31 cellular contexts compared by ENCODE assay signal in genomic region chr15:31312220-31312619, GRCh38.
"Had no signal": no experiment of that assay in that cellular context is flagged by ENCODE, and none has a peak within 500 bp of the region (broad histone marks: within the 10 kb centered on the region; RNA-seq: fewer than 3 reads in every experiment).

No MANE protein-coding gene starts in this region.

- DNase-seq: activated CD4-positive, alpha-beta T cell treated with anti-CD3 and anti-CD28 coated beads, Interleukin-2, amount 50 U/mL, for 1 hour; activated CD4-positive, CD25-positive, alpha-beta regulatory T cell treated with anti-CD3 and anti-CD28 coated beads, Interleukin-2, amount 50 U/mL, for 72 hours; activated gamma-delta T cell treated with Interleukin-2 at 50 U/mL for 16 hours; activated naive CD8-positive, alpha-beta T cell treated with anti-CD3 and anti-CD28 coated beads, Interleukin-2, amount 50 U/mL, for 24 hours; amygdala; central memory CD4-positive, alpha-beta T cell; effector CD4-positive, alpha-beta T cell; esophagus squamous epithelium; foreskin melanocyte; left ventricle myocardium superior; mammary epithelial cell; psoas muscle; sigmoid colon; small intestine; stimulated activated CD4-positive, alpha-beta T cell treated with anti-CD3 and anti-CD28 coated beads, Interleukin-4, amount 100 ng/mL, for 24 hours; T-helper 17 cell; T1000; thyroid gland; upper lobe of right lung had no signal

- H3K36me3 ChIP-seq: esophagus squamous epithelium, heart right ventricle, neutrophil, sigmoid colon, thyroid gland, upper lobe of right lung, WERI-Rb-1 had no signal

- H3K27ac ChIP-seq: epithelial cell of prostate, esophagus squamous epithelium, heart right ventricle, neutrophil, parathyroid adenoma, psoas muscle, sigmoid colon, SK-N-MC, thyroid gland, upper lobe of right lung had no signal

- H3K27ac Mint-ChIP-seq: activated naive CD4-positive, alpha-beta T cell treated with anti-CD3 and anti-CD28 coated beads, Interleukin-2, amount 50 U/mL, for 24 hours; activated naive CD8-positive, alpha-beta T cell treated with anti-CD3 and anti-CD28 coated beads, Interleukin-2, amount 50 U/mL, for 24 hours; activated T-helper 1 cell treated with anti-CD3 and anti-CD28 coated beads, Interleukin-12 subunit alpha, Interleukin-12 subunit beta, Interleukin-2, Interleukin-4 antibody, amounts not matched to agents 30 ng/mL and 10 ng/mL and 1 ng/mL, durations not matched to agents 14 hours and 24 hours and 36 hours; dendritic cell treated with granulocyte-macrophage colony-stimulating factor and Interleukin-4, amounts not matched to agents 40 ng/mL and 50 ng/mL, for 4 days; nephron; stimulated activated memory B cell treated with anti-CD40 and anti-IgM and Interleukin-4, amounts not matched to agents 10 μg/mL and 1 μg/mL and 100 μg/mL, for 72 hours; stimulated activated naive CD8-positive, alpha-beta T cell treated with anti-CD3 and anti-CD28 coated beads, Interleukin-15, amount 100 ng/mL, for 72 hours; T-helper 17 cell had no signal

- ATAC-seq: activated naive CD8-positive, alpha-beta T cell treated with anti-CD3 and anti-CD28 coated beads, Interleukin-2, amount 50 U/mL, for 24 hours; heart right ventricle; left ventricle myocardium superior; psoas muscle; stimulated activated memory B cell treated with anti-CD40 and anti-IgM and Interleukin-4, amounts not matched to agents 10 μg/mL and 1 μg/mL and 100 μg/mL, for 72 hours; stimulated activated naive CD8-positive, alpha-beta T cell treated with anti-CD3 and anti-CD28 coated beads, Interleukin-15, amount 100 ng/mL, for 72 hours; T-helper 17 cell had no signal

- H3K27me3 Mint-ChIP-seq: activated naive CD4-positive, alpha-beta T cell treated with anti-CD3 and anti-CD28 coated beads, Interleukin-2, amount 50 U/mL, for 24 hours; activated naive CD8-positive, alpha-beta T cell treated with anti-CD3 and anti-CD28 coated beads, Interleukin-2, amount 50 U/mL, for 24 hours; stimulated activated memory B cell treated with anti-CD40 and anti-IgM and Interleukin-4, amounts not matched to agents 10 μg/mL and 1 μg/mL and 100 μg/mL, for 72 hours; stimulated activated naive CD8-positive, alpha-beta T cell treated with anti-CD3 and anti-CD28 coated beads, Interleukin-15, amount 100 ng/mL, for 72 hours had no signal

- H3K4me3 Mint-ChIP-seq: activated naive CD4-positive, alpha-beta T cell treated with anti-CD3 and anti-CD28 coated beads, Interleukin-2, amount 50 U/mL, for 24 hours; activated naive CD8-positive, alpha-beta T cell treated with anti-CD3 and anti-CD28 coated beads, Interleukin-2, amount 50 U/mL, for 24 hours; activated T-helper 1 cell treated with anti-CD3 and anti-CD28 coated beads, Interleukin-12 subunit alpha, Interleukin-12 subunit beta, Interleukin-2, Interleukin-4 antibody, amounts not matched to agents 30 ng/mL and 10 ng/mL and 1 ng/mL, durations not matched to agents 14 hours and 24 hours and 36 hours; dendritic cell treated with granulocyte-macrophage colony-stimulating factor and Interleukin-4, amounts not matched to agents 40 ng/mL and 50 ng/mL, for 4 days; nephron; stimulated activated memory B cell treated with anti-CD40 and anti-IgM and Interleukin-4, amounts not matched to agents 10 μg/mL and 1 μg/mL and 100 μg/mL, for 72 hours; stimulated activated naive CD8-positive, alpha-beta T cell treated with anti-CD3 and anti-CD28 coated beads, Interleukin-15, amount 100 ng/mL, for 72 hours; T-helper 17 cell had no signal

- H3K4me1 ChIP-seq: parathyroid adenoma, psoas muscle, sigmoid colon, upper lobe of right lung had no signal

- H3K9me3 Mint-ChIP-seq: activated naive CD4-positive, alpha-beta T cell treated with anti-CD3 and anti-CD28 coated beads, Interleukin-2, amount 50 U/mL, for 24 hours; activated naive CD8-positive, alpha-beta T cell treated with anti-CD3 and anti-CD28 coated beads, Interleukin-2, amount 50 U/mL, for 24 hours; stimulated activated memory B cell treated with anti-CD40 and anti-IgM and Interleukin-4, amounts not matched to agents 10 μg/mL and 1 μg/mL and 100 μg/mL, for 72 hours; stimulated activated naive CD8-positive, alpha-beta T cell treated with anti-CD3 and anti-CD28 coated beads, Interleukin-15, amount 100 ng/mL, for 72 hours had no signal

- H3K9me3 ChIP-seq: neutrophil, thyroid gland had no signal

- H3K4me3 ChIP-seq: esophagus squamous epithelium, heart right ventricle, psoas muscle, sigmoid colon, SK-N-MC, thyroid gland, upper lobe of right lung had no signal

- H3K36me3 Mint-ChIP-seq: activated naive CD4-positive, alpha-beta T cell treated with anti-CD3 and anti-CD28 coated beads, Interleukin-2, amount 50 U/mL, for 24 hours; stimulated activated memory B cell treated with anti-CD40 and anti-IgM and Interleukin-4, amounts not matched to agents 10 μg/mL and 1 μg/mL and 100 μg/mL, for 72 hours had no signal

- H3K27me3 ChIP-seq: neutrophil, thyroid gland had no signal
